ENCODE assay signal across 16 cellular contexts in genomic region chr18:10591891-10592290, GRCh38.
"Had no signal": no experiment of that assay in that cellular context is flagged by ENCODE, and none has a peak within 500 bp of the region (broad histone marks: within the 10 kb centered on the region; RNA-seq: fewer than 3 reads in every experiment).

No MANE protein-coding gene starts in this region.

- H3K4me1 ChIP-seq: colonic mucosa, psoas muscle, sigmoid colon, upper lobe of left lung had no signal

- H3K36me3 Mint-ChIP-seq: immature natural killer cell had no signal

- H3K4me3 Mint-ChIP-seq: activated B cell treated with CpG ODN at 0.5 μM for 24 hours; activated CD4-positive, alpha-beta T cell treated with anti-CD3 and anti-CD28 coated beads, Interleukin-2, amount 10 ng/mL, durations not matched to agents 7 days and 5 days; activated T-cell treated with anti-CD3 and anti-CD28 coated beads, Interleukin-2, amount 50 U/mL, for 72 hours; immature natural killer cell; nephron progenitor cell; stimulated activated naive CD8-positive, alpha-beta T cell treated with anti-CD3 and anti-CD28 coated beads, Interleukin-15, amount 100 ng/mL, for 72 hours had no signal

- H3K9me3 ChIP-seq: colonic mucosa, psoas muscle, sigmoid colon, upper lobe of left lung had no signal

- H3K4me1 Mint-ChIP-seq: nephron progenitor cell; stimulated activated naive CD8-positive, alpha-beta T cell treated with anti-CD3 and anti-CD28 coated beads, Interleukin-15, amount 100 ng/mL, for 72 hours had no signal

- H3K36me3 ChIP-seq: colonic mucosa, sigmoid colon, upper lobe of left lung had no signal

- H3K27me3 ChIP-seq: colonic mucosa, sigmoid colon, upper lobe of left lung had no signal

- ATAC-seq: activated naive CD4-positive, alpha-beta T cell treated with anti-CD3 and anti-CD28 coated beads, Interleukin-2, amount 50 U/mL, for 72 hours; activated T-cell treated with anti-CD3 and anti-CD28 coated beads, Interleukin-2, amount 50 U/mL, for 72 hours; psoas muscle; stimulated activated naive CD8-positive, alpha-beta T cell treated with anti-CD3 and anti-CD28 coated beads, Interleukin-15, amount 100 ng/mL, for 72 hours had no signal

- H3K9me3 Mint-ChIP-seq: activated B cell treated with CpG ODN at 0.5 μM for 24 hours; activated T-cell treated with anti-CD3 and anti-CD28 coated beads, Interleukin-2, amount 50 U/mL, for 72 hours had no signal

- H3K4me3 ChIP-seq: colonic mucosa, psoas muscle, sigmoid colon, upper lobe of left lung had no signal

- H3K27ac ChIP-seq: colonic mucosa, psoas muscle, sigmoid colon had no signal

- H3K27ac Mint-ChIP-seq: activated B cell treated with CpG ODN at 0.5 μM for 24 hours; activated CD4-positive, alpha-beta T cell treated with anti-CD3 and anti-CD28 coated beads, Interleukin-2, amount 10 ng/mL, durations not matched to agents 7 days and 5 days; activated naive CD4-positive, alpha-beta T cell treated with anti-CD3 and anti-CD28 coated beads, Interleukin-2, amount 50 U/mL, for 72 hours; activated T-cell treated with anti-CD3 and anti-CD28 coated beads, Interleukin-2, amount 50 U/mL, for 72 hours; immature natural killer cell; nephron progenitor cell; stimulated activated naive CD8-positive, alpha-beta T cell treated with anti-CD3 and anti-CD28 coated beads, Interleukin-15, amount 100 ng/mL, for 72 hours had no signal

- H3K27me3 Mint-ChIP-seq: activated CD4-positive, alpha-beta T cell treated with anti-CD3 and anti-CD28 coated beads, Interleukin-2, amount 10 ng/mL, durations not matched to agents 7 days and 5 days; stimulated activated naive CD8-positive, alpha-beta T cell treated with anti-CD3 and anti-CD28 coated beads, Interleukin-15, amount 100 ng/mL, for 72 hours had no signal

- DNase-seq: activated B cell treated with CpG ODN at 0.5 μM for 24 hours; activated CD4-positive, alpha-beta T cell treated with anti-CD3 and anti-CD28 coated beads, Interleukin-2, amount 10 ng/mL, durations not matched to agents 7 days and 5 days; activated CD8-positive, alpha-beta memory T cell treated with anti-CD3 and anti-CD28 coated beads, Interleukin-2, amount 50 U/mL, for 48 hours; activated gamma-delta T cell; activated T-cell treated with anti-CD3 and anti-CD28 coated beads, Interleukin-2, amount 50 U/mL, for 72 hours; colonic mucosa; effector CD4-positive, alpha-beta T cell; foreskin fibroblast; immature natural killer cell; nephron progenitor cell; psoas muscle; sigmoid colon; stimulated activated CD4-positive, alpha-beta T cell treated with anti-CD3 and anti-CD28 coated beads, Interleukin-1b, Interleukin-23, amount 100 ng/mL, for 48 hours; stimulated activated naive CD8-positive, alpha-beta T cell treated with anti-CD3 and anti-CD28 coated beads, Interleukin-15, amount 100 ng/mL, for 72 hours; upper lobe of left lung had no signal
